27 cellular contexts compared by ENCODE assay signal in the genomic region with DNA sequence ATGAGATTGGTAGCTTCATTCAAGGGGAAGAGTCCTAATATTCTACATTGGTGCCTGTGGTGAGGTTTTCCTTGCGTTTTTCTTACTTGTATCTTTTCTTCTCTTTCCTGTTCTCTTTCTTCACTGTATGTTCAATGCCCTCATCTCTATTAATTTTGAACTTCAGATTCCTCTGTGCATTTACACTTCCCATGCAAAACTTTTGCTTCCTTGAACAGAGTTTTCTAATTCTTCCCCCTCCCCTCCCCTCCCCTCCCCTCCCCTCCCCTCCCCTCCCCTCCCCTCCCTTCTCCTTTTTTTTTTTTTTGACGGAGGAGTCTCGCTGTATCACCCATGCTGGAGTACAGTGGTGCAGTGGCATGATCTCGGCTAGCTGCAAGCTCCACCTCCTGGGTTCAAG.
"Had no signal": no experiment of that assay in that cellular context is flagged by ENCODE, and none has a peak within 500 bp of the region (broad histone marks: within the 10 kb centered on the region; RNA-seq: fewer than 3 reads in every experiment).

No MANE protein-coding gene starts in this region.

- H3K9me3 Mint-ChIP-seq: dendritic cell treated with granulocyte-macrophage colony-stimulating factor and Interleukin-4, amounts not matched to agents 40 ng/mL and 50 ng/mL, for 4 days; endodermal cell had no signal

- H3K4me3 ChIP-seq: colonic mucosa, esophagus squamous epithelium, gastrocnemius medialis, heart right ventricle, left lung, lower lobe of right lung had no signal

- H3K27me3 Mint-ChIP-seq: dendritic cell treated with granulocyte-macrophage colony-stimulating factor and Interleukin-4, amounts not matched to agents 40 ng/mL and 50 ng/mL, for 4 days; effector memory CD8-positive, alpha-beta T cell; naive thymus-derived CD4-positive, alpha-beta T cell had no signal

- H3K36me3 ChIP-seq: colonic mucosa, esophagus squamous epithelium, gastrocnemius medialis, heart right ventricle, left lung, lower lobe of right lung had no signal

- H3K27me3 ChIP-seq: colonic mucosa, esophagus squamous epithelium, gastrocnemius medialis, left lung had no signal

- H3K27ac Mint-ChIP-seq: dendritic cell treated with granulocyte-macrophage colony-stimulating factor and Interleukin-4, amounts not matched to agents 40 ng/mL and 50 ng/mL, for 4 days; effector memory CD8-positive, alpha-beta T cell; endodermal cell; naive thymus-derived CD4-positive, alpha-beta T cell had no signal

- H3K4me1 ChIP-seq: colonic mucosa, esophagus squamous epithelium, gastrocnemius medialis, heart right ventricle, left lung, lower lobe of right lung had no signal

- DNase-seq: colonic mucosa; cortex of kidney; effector CD8-positive, alpha-beta T cell; effector memory CD8-positive, alpha-beta T cell; endodermal cell; erythroblast; esophagus squamous epithelium; foreskin fibroblast; foreskin melanocyte; gastrocnemius medialis; glutamatergic neuron; head of caudate nucleus; heart right ventricle; hippocampal formation; left cardiac atrium; left lung; left ventricle myocardium superior; lower lobe of right lung; mesenchymal stem cell; midbrain; naive thymus-derived CD4-positive, alpha-beta T cell had no signal

- H3K9me3 ChIP-seq: colonic mucosa, esophagus squamous epithelium, gastrocnemius medialis, heart right ventricle, left lung, lower lobe of right lung had no signal

- H3K4me3 Mint-ChIP-seq: dendritic cell treated with granulocyte-macrophage colony-stimulating factor and Interleukin-4, amounts not matched to agents 40 ng/mL and 50 ng/mL, for 4 days; effector memory CD8-positive, alpha-beta T cell; endodermal cell; naive thymus-derived CD4-positive, alpha-beta T cell had no signal

- H3K27ac ChIP-seq: colonic mucosa, epithelial cell of prostate, esophagus squamous epithelium, gastrocnemius medialis, heart right ventricle, left lung, lower lobe of right lung had no signal

- ATAC-seq: effector memory CD8-positive, alpha-beta T cell; esophagus mucosa; gastrocnemius medialis; heart right ventricle; left cardiac atrium; left lung; left ventricle myocardium superior; lower lobe of right lung; naive thymus-derived CD4-positive, alpha-beta T cell had no signal

- H3K4me1 Mint-ChIP-seq: naive thymus-derived CD4-positive, alpha-beta T cell had no signal

- FAIRE-seq: endometrium, islet of Langerhans, keratinocyte had no signal
